Comparison of ENCODE assay signal across 25 cellular contexts in genomic region chr4:89175611-89176010, GRCh38.
"Had no signal": no experiment of that assay in that cellular context is flagged by ENCODE, and none has a peak within 500 bp of the region (broad histone marks: within the 10 kb centered on the region; RNA-seq: fewer than 3 reads in every experiment).

No MANE protein-coding gene starts in this region.

- H3K27ac ChIP-seq: heart right ventricle, neural progenitor cell, prostate gland, stomach, suprapubic skin, transverse colon had no signal

- H3K27me3 ChIP-seq: heart right ventricle, neural progenitor cell, stomach, suprapubic skin, transverse colon had no signal

- H3K9ac ChIP-seq: neural progenitor cell had no signal

- H3K9me3 ChIP-seq: heart right ventricle, prostate gland, stomach, suprapubic skin, transverse colon had no signal

- FAIRE-seq: urothelium cell line had no signal

- H3K4me3 ChIP-seq: heart right ventricle, lung, neural progenitor cell, prostate gland, stomach, suprapubic skin, transverse colon had no signal

- ATAC-seq: heart right ventricle; left cardiac atrium; naive thymus-derived CD8-positive, alpha-beta T cell; WTC11 had no signal

- H3K36me3 ChIP-seq: heart right ventricle, neural progenitor cell, prostate gland, stomach, suprapubic skin, transverse colon had no signal

- H3K4me1 ChIP-seq: heart right ventricle, neural progenitor cell, prostate gland had no signal

- DNase-seq: activated CD4-positive, alpha-beta T cell treated with anti-CD3 and anti-CD28 coated beads, Interleukin-2, amount 50 U/mL, for 48 hours; activated effector memory CD4-positive, alpha-beta T cell treated with Interleukin-2 at 50 U/mL for 16 hours; activated naive CD4-positive, alpha-beta T cell treated with anti-CD3 and anti-CD28 coated beads for 36 hours; activated naive CD8-positive, alpha-beta T cell treated with anti-CD3 and anti-CD28 coated beads, Interleukin-2, amount 10 ng/mL, durations not matched to agents 7 days and 5 days; activated T-cell treated with anti-CD3 and anti-CD28 coated beads, Interleukin-2, amount 50 U/mL, for 48 hours; amniotic stem cell; dermis blood vessel endothelial cell; effector CD8-positive, alpha-beta T cell; erythroblast; foreskin fibroblast; heart right ventricle; islet precursor cell; left cardiac atrium; naive thymus-derived CD8-positive, alpha-beta T cell; stimulated activated CD4-positive, alpha-beta T cell treated with anti-CD3 and anti-CD28 coated beads, Interleukin-12 subunit alpha, Interleukin-12 subunit beta, amount 100 ng/mL, for 4 hours; stimulated activated CD4-positive, alpha-beta T cell treated with anti-CD3 and anti-CD28 coated beads, Interleukin-4, amount 100 ng/mL, for 4 hours; stomach; T-helper 9 cell; transverse colon had no signal
